Comparison of ENCODE assay signal across 31 cellular contexts in the genomic region with DNA sequence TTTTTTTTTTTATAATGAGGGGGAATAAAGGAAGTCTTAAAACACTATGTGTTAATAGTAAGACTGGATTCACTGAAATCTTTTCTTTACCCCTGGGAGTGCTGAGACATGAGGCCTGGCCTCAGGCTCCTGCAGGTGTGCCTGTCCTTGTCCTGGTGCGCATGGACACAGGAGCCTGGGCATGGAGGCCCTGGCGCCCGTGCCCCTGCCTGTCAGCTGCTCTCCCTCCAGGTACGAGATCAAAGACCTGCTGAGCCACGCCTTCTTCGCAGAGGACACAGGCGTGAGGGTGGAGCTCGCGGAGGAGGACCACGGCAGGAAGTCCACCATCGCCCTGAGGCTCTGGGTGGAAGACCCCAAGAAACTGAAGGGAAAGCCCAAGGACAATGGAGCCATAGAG. TPM values are rescaled to one million over a fixed set of nuclear protein-coding genes. Genes with fewer than 3 reads are reported as not detected.
"Had no signal": no experiment of that assay in that cellular context is flagged by ENCODE, and none has a peak within 500 bp of the region (broad histone marks: within the 10 kb centered on the region; RNA-seq: fewer than 3 reads in every experiment).

No MANE protein-coding gene starts in this region.

- DNase-seq: activated CD4-positive, alpha-beta T cell treated with anti-CD3 and anti-CD28 coated beads for 36 hours; activated CD4-positive, alpha-beta T cell treated with anti-CD3 and anti-CD28 coated beads, Interleukin-2, amount 10 ng/mL, durations not matched to agents 7 days and 5 days; activated CD4-positive, alpha-beta T cell treated with anti-CD3 and anti-CD28 coated beads, Interleukin-2, amount 50 U/mL, for 48 hours; activated CD8-positive, alpha-beta T cell treated with anti-CD3 and anti-CD28 coated beads, Interleukin-2, amount 10 ng/mL, durations not matched to agents 7 days and 5 days; activated gamma-delta T cell; activated naive CD4-positive, alpha-beta T cell treated with anti-CD3 and anti-CD28 coated beads for 36 hours; activated T-cell treated with anti-CD3 and anti-CD28 coated beads, Interleukin-2, amount 50 U/mL, for 24 hours; adrenal gland; brain microvascular endothelial cell; central memory CD4-positive, alpha-beta T cell; KG1; MM.1S; MV-4-11; NCI-H1092; NCI-H1417; NCI-H187 treated with DMSO at 0.1 percent for 48 hours; NCI-H2081; NCI-H226; NCI-H446 treated with DMSO at 0.1 percent for 48 hours; NCI-H524; NCI-H69; NCI-H82; SIG-M5; T-helper 1 cell had no signal

- ATAC-seq: activated CD4-positive, alpha-beta T cell treated with anti-CD3 and anti-CD28 coated beads for 36 hours; activated CD4-positive, CD25-positive, alpha-beta regulatory T cell treated with anti-CD3 and anti-CD28 coated beads, Interleukin-2, amount 50 U/mL, for 24 hours; activated CD8-positive, alpha-beta T cell treated with anti-CD3 and anti-CD28 coated beads, Interleukin-2, amount 10 ng/mL, durations not matched to agents 7 days and 5 days; activated naive CD4-positive, alpha-beta T cell treated with anti-CD3 and anti-CD28 coated beads, Interleukin-2, amount 50 U/mL, for 72 hours; Panc1; SK-N-SH treated with all-trans-retinoic acid at 6 μM for 48 hours; WTC11 had no signal

RNA-seq across cellular contexts. Expression of a gene that starts 55.6 kb away (rescaled TPM):
- total RNA-seq: activated CD4-positive, alpha-beta T cell treated with anti-CD3 and anti-CD28 coated beads, Interleukin-2, amount 10 ng/mL, durations not matched to agents 7 days and 5 days; activated CD8-positive, alpha-beta T cell treated with anti-CD3 and anti-CD28 coated beads, Interleukin-2, amount 10 ng/mL, durations not matched to agents 7 days and 5 days; LHCN-M2; RPMI7951 had no signal
